ENCODE assay signal across 18 cellular contexts in genomic region chr5:108084105-108084504, GRCh38.
A peak's percentile ranks its signal among the peaks of the same experiment; 100 is the strongest.
DNase-seq lines count a peak whose midpoint lies in the region; ATAC-seq and TF ChIP-seq lines count a peak whose summit lies in the region.
"Had no signal": no experiment of that assay in that cellular context is flagged by ENCODE, and none has a peak within 500 bp of the region (broad histone marks: within the 10 kb centered on the region; RNA-seq: fewer than 3 reads in every experiment).

No MANE protein-coding gene starts in this region.

- no peak overlapping the region for H2AFZ ChIP-seq in H9 (ENCODE audit: low read length)
- H2AFZ ChIP-seq: GM23248 had no signal

- H3K23me2 ChIP-seq in H9 (ENCODE audit: insufficient read length, low read depth, low read length, poor library complexity, severe bottlenecking) = no peaks in the 10 kb centered on the region

- H3K56ac ChIP-seq in H9 (ENCODE audit: insufficient read length, low read depth, low read length) = no peak overlapping the region

- no peaks in the 10 kb centered on the region for H4K20me1 ChIP-seq in H9 (ENCODE audit: control insufficient read depth, insufficient read depth, insufficient read length)

- no peaks in the 10 kb centered on the region for H3K79me1 ChIP-seq in H9 (ENCODE audit: insufficient read depth, low read depth, low read length, poor library complexity, severe bottlenecking)

- H3K27ac Mint-ChIP-seq in H9 = peak overlapping the region in 2 of 3 experiments; percentile 58 to 72; a peak in 1 of 7 replicates
- H3K27ac Mint-ChIP-seq in nephron = peak overlapping the region; percentile 9 to 81 (median 80)
- H3K27ac Mint-ChIP-seq: activated naive CD8-positive, alpha-beta T cell treated with anti-CD3 and anti-CD28 coated beads, Interleukin-2, amount 10 ng/mL, durations not matched to agents 7 days and 5 days had no signal

- H4K8ac ChIP-seq in H9 (replicated peaks; ENCODE audit: insufficient read length, low read depth, low read length) = no peak overlapping the region

- no peak overlapping the region for H2BK5ac ChIP-seq in H9 (ENCODE audit: insufficient read length, low read length)

- H3K23ac ChIP-seq in H9 (ENCODE audit: insufficient read length, low read depth, low read length) = no peak overlapping the region

- no peak overlapping the region for H3K4me2 ChIP-seq in H9 (ENCODE audit: insufficient read depth, insufficient read length, low read length)

- H3K4ac ChIP-seq in H9 (ENCODE audit: low read depth, low read length) = no peak overlapping the region

- DNase-seq in H9 = no peak
- peak; percentile 46 for DNase-seq in epithelial cell of esophagus (ENCODE audit: low read depth)
- DNase-seq in HK-2 (ENCODE audit: unreplicated experiment) = no peak
- DNase-seq: activated CD4-positive, alpha-beta T cell treated with anti-CD3 and anti-CD28 coated beads for 1 hour; activated naive CD8-positive, alpha-beta T cell treated with anti-CD3 and anti-CD28 coated beads, Interleukin-2, amount 10 ng/mL, durations not matched to agents 7 days and 5 days; glutamatergic neuron; GM23248; NCI-H1436; NK-92 treated with Interleukin-12 subunit alpha and Interleukin-12 subunit beta, amount 100 ng/mL, for 24 hours; stimulated activated CD4-positive, alpha-beta T cell treated with anti-CD3 and anti-CD28 coated beads, Interleukin-1b, Interleukin-23, amount 100 ng/mL, for 48 hours; stimulated activated naive CD4-positive, alpha-beta T cell treated with Interleukin-2 at 50 U/mL for 16 hours; thyroid gland had no signal

- WGBS in H9 (ENCODE audit: extremely low coverage, insufficient read length, low lambda C conversion rate) = no CpG with 5 or more reads among the region's 7 CpGs

- no peak for ATAC-seq in SK-N-SH treated with all-trans-retinoic acid at 6 μM for 48 hours
- ATAC-seq in GM18873 (IDR thresholded peaks at IDR 0.05; ENCODE audit: low FRiP score, unreplicated experiment) = no peak
- ATAC-seq in GM18907 (IDR thresholded peaks at IDR 0.05; ENCODE audit: unreplicated experiment) = no peak
- no peak for ATAC-seq in HG02642 (IDR thresholded peaks at IDR 0.05; ENCODE audit: poor library complexity, unreplicated experiment)

- H3K27ac ChIP-seq in H9 (ENCODE audit: insufficient read length, low read depth, low read length) = peak overlapping the region; percentile 71
- H3K27ac ChIP-seq: cardiac muscle cell, GM23248, thyroid gland had no signal

- H2BK15ac ChIP-seq in H9 (ENCODE audit: low read depth, low read length) = no peak overlapping the region

- no peaks in the 10 kb centered on the region for H3K9me3 ChIP-seq in H9 (ENCODE audit: control insufficient read depth, low read depth, low read length)
- H3K9me3 ChIP-seq: thyroid gland had no signal

- no peak overlapping the region for H4K91ac ChIP-seq in H9 (ENCODE audit: insufficient read length, low read depth, low read length)

- H3K79me2 ChIP-seq in H9 (ENCODE audit: insufficient read depth, low read length) = no peaks in the 10 kb centered on the region; the same call in 1 of the 2 replicates

- no peak overlapping the region for H3K4me3 ChIP-seq in epithelial cell of esophagus (ENCODE audit: low read length)
- H3K4me3 ChIP-seq: cardiac muscle cell, GM23248, thyroid gland had no signal

- H3T11ph ChIP-seq in H9 (ENCODE audit: low read length) = no peak overlapping the region

- H3K36me3 Mint-ChIP-seq in H9 (ENCODE audit: insufficient read depth in 1 of 3, low read depth in 3 of 3) = peaks cover 0 to 4% (median 0%) of the 10 kb centered on the region in 3 experiments; a peak in 2 of 7 replicates
- H3K36me3 Mint-ChIP-seq in nephron (ENCODE audit: low read depth) = no peaks in the 10 kb centered on the region

- H2BK12ac ChIP-seq in H9 (ENCODE audit: insufficient read length, low read depth, low read length) = no peak overlapping the region

- no peak overlapping the region for H3K9ac ChIP-seq in H9 (ENCODE audit: extremely low read depth, insufficient read length, low read length)
- H3K9ac ChIP-seq: GM23248 had no signal

- no peak overlapping the region for H4K5ac ChIP-seq in H9 (ENCODE audit: insufficient read length, low read depth, low read length)

- H3K14ac ChIP-seq in H9 (ENCODE audit: insufficient read depth, low read length) = no peak overlapping the region

- H3K4me3 Mint-ChIP-seq in H9 = no peak overlapping the region
- H3K4me3 Mint-ChIP-seq in nephron = no peak overlapping the region
- H3K4me3 Mint-ChIP-seq: activated naive CD8-positive, alpha-beta T cell treated with anti-CD3 and anti-CD28 coated beads, Interleukin-2, amount 10 ng/mL, durations not matched to agents 7 days and 5 days had no signal

- H3K9me3 Mint-ChIP-seq in H9 (peaks cover 0 to 2% of the 10 kb centered on the region in 2 experiments; a peak in 1 of 5 replicates), nephron (no peaks in the 10 kb centered on the region)

- no peak overlapping the region for H3K18ac ChIP-seq in H9 (ENCODE audit: insufficient read length, low read depth, low read length)

- no peak overlapping the region for H2AK5ac ChIP-seq in H9 (ENCODE audit: insufficient read length, low read length)

- H3K27me3 ChIP-seq in H9 (ENCODE audit: insufficient read depth, low read length) = no peaks in the 10 kb centered on the region
- H3K27me3 ChIP-seq: cardiac muscle cell, thyroid gland had no signal

- H2BK20ac ChIP-seq in H9 (ENCODE audit: low read depth, low read length, poor library complexity, severe bottlenecking) = no peak overlapping the region

- H3K27me3 Mint-ChIP-seq in H9 (ENCODE audit: low read depth) (no peaks in the 10 kb centered on the region), nephron (ENCODE audit: low read depth) (no peaks in the 10 kb centered on the region)
- H3K27me3 Mint-ChIP-seq: activated naive CD8-positive, alpha-beta T cell treated with anti-CD3 and anti-CD28 coated beads, Interleukin-2, amount 10 ng/mL, durations not matched to agents 7 days and 5 days had no signal

- H3K4me1 ChIP-seq in H9 (ENCODE audit: insufficient read depth, low read length) = peaks cover 6% of the 10 kb centered on the region; the same call in 1 of the 2 replicates

- H2BK120ac ChIP-seq in H9 (ENCODE audit: low read depth, low read length, poor library complexity, severe bottlenecking) = no peak overlapping the region

- TF ChIP-seq CTCF in H9 (conservative IDR thresholded peaks at IDR 0.05) = no peak
- no peak for TF ChIP-seq CTCF in epithelial cell of esophagus (IDR thresholded peaks at IDR 0.05; ENCODE audit: insufficient read depth, low read depth, low read length, missing control alignments)
- no peak for TF ChIP-seq CTCF in nephron (IDR thresholded peaks at IDR 0.05; ENCODE audit: unreplicated experiment in 3 of 3)

- H3K4me1 Mint-ChIP-seq in H9 (peaks cover 51 to 53% of the 10 kb centered on the region in 2 experiments), nephron (peaks cover 13% of the 10 kb centered on the region)
- H3K4me1 Mint-ChIP-seq: activated naive CD8-positive, alpha-beta T cell treated with anti-CD3 and anti-CD28 coated beads, Interleukin-2, amount 10 ng/mL, durations not matched to agents 7 days and 5 days had no signal

TF ChIP-seq in SK-N-SH treated with all-trans-retinoic acid at 6 μM for 48 hours, 23 proteins besides CTCF, POLR2A, EP300 and RAD21:
- no peak for TF ChIP-seq CREB5 (CRISPR knock-in tag; IDR thresholded peaks at IDR 0.05; ENCODE audit: low read depth)
- no peak for TF ChIP-seq RARB (CRISPR knock-in tag; IDR thresholded peaks at IDR 0.05)
- TF ChIP-seq ISL1 (CRISPR knock-in tag; IDR thresholded peaks at IDR 0.05) = no peak
- TF ChIP-seq GLIS3 (CRISPR knock-in tag; IDR thresholded peaks at IDR 0.05) = no peak
- 0 out of 2 replicates have a peak, but pooled peaks have one; percentile 16 for TF ChIP-seq TCF4 (CRISPR knock-in tag; IDR thresholded peaks at IDR 0.05; ENCODE audit: borderline replicate concordance)
- no peak for TF ChIP-seq ARNTL (CRISPR knock-in tag; IDR thresholded peaks at IDR 0.05; ENCODE audit: borderline replicate concordance, low read depth)
